Comparison of ENCODE assay signal across 15 cellular contexts in the genomic region with DNA sequence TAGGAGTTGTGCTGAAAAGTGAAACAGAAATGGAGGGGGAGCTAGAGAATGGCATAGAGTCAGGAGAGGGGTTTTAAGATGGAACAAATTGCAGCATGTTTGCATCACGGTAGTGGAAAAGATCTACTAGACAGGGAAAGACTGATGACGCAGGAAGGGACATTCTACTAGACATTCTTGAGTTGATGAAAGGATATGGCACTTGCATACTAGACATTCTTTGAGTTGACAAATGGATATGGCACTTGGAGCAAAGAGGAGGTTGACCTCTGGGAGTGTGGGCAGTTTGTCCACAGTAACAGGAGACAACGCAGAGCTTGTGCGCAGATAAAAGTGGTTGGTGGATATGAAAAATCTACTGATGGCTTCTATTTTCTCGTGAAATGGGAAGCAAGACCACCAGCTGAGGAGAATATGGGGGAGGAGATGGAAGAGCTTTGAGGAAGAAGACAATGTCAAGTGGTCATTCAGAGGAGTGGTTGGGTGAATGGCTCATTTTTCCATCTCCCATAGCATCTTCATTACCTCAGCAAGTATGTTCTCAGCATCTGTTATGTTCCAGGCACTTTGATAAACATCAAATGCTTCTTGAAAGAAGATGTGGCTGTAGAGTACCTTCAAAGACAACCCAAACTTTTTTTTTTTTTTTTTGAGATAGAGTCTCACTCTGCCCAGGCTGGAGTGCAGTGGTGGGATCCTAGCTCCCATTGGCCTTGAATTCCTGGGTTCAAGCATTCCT. TPM values are rescaled to one million over a fixed set of nuclear protein-coding genes. Genes with fewer than 3 reads are reported as not detected.
DNase-seq lines count a peak whose midpoint lies in the region; ATAC-seq and TF ChIP-seq lines count a peak whose summit lies in the region.
"Had no signal": no experiment of that assay in that cellular context is flagged by ENCODE, and none has a peak within 500 bp of the region (broad histone marks: within the 10 kb centered on the region; RNA-seq: fewer than 3 reads in every experiment).

No MANE protein-coding gene starts in this region.

- no peaks in the 10 kb centered on the region for H3K9me3 ChIP-seq in cardiac muscle cell (ENCODE audit: low read depth)
- H3K9me3 ChIP-seq: lower lobe of right lung, pancreas had no signal

- no peak overlapping the region for H3K4me3 ChIP-seq in cardiac muscle cell
- H3K4me3 ChIP-seq: lower lobe of right lung, pancreas had no signal

- no peak overlapping the region for H3K27ac ChIP-seq in cardiac muscle cell
- H3K27ac ChIP-seq: lower lobe of right lung, pancreas had no signal

- ATAC-seq in Right ventricle myocardium superior (ENCODE audit: poor library complexity): no peak
- no peak for ATAC-seq in activated naive CD8-positive, alpha-beta T cell treated with anti-CD3 and anti-CD28 coated beads, Interleukin-2, amount 50 U/mL, for 24 hours
- ATAC-seq in GM19035 (IDR thresholded peaks at IDR 0.05; ENCODE audit: unreplicated experiment): no peak
- ATAC-seq: activated CD8-positive, alpha-beta T cell treated with anti-CD3 and anti-CD28 coated beads, Interleukin-2, amount 10 ng/mL, durations not matched to agents 7 days and 5 days; lower lobe of right lung; pancreas had no signal

- no peaks in the 10 kb centered on the region for H3K9me3 Mint-ChIP-seq in activated naive CD8-positive, alpha-beta T cell treated with anti-CD3 and anti-CD28 coated beads, Interleukin-2, amount 50 U/mL, for 24 hours
- no peaks in the 10 kb centered on the region for H3K9me3 Mint-ChIP-seq in type B pancreatic cell

- peak; percentile 53 to 76 for DNase-seq in cardiac muscle cell (ENCODE audit: low read depth in 1 of 2, low spot score in 1 of 2)
- no peak for DNase-seq in Right ventricle myocardium superior
- DNase-seq in activated naive CD8-positive, alpha-beta T cell treated with anti-CD3 and anti-CD28 coated beads, Interleukin-2, amount 50 U/mL, for 24 hours: no peak
- peak; percentile 71 for DNase-seq in hepatic stellate cell (ENCODE audit: low spot score)
- DNase-seq in type B pancreatic cell (ENCODE audit: extremely low spot score, unreplicated experiment): no peak
- no peak for DNase-seq in stimulated activated CD4-positive, alpha-beta T cell treated with anti-CD3 and anti-CD28 coated beads, Interleukin-2, amount 100 ng/mL, for 48 hours
- DNase-seq in GM20000 (ENCODE audit: low spot score): no peak
- DNase-seq: activated CD8-positive, alpha-beta T cell treated with anti-CD3 and anti-CD28 coated beads, Interleukin-2, amount 10 ng/mL, durations not matched to agents 7 days and 5 days; activated effector memory CD4-positive, alpha-beta T cell treated with Interleukin-2 at 50 U/mL for 16 hours; KG1; lower lobe of right lung; pancreas; RPMI8226 had no signal

- peaks cover 9% of the 10 kb centered on the region for H3K4me1 ChIP-seq in cardiac muscle cell (ENCODE audit: low read depth)

- peaks cover 6% of the 10 kb centered on the region for H3K27me3 Mint-ChIP-seq in activated naive CD8-positive, alpha-beta T cell treated with anti-CD3 and anti-CD28 coated beads, Interleukin-2, amount 50 U/mL, for 24 hours
- no peaks in the 10 kb centered on the region for H3K27me3 Mint-ChIP-seq in type B pancreatic cell

- no peaks in the 10 kb centered on the region for H3K27me3 ChIP-seq in cardiac muscle cell
- H3K27me3 ChIP-seq: pancreas had no signal

- no peak overlapping the region for H3K4me3 Mint-ChIP-seq in activated naive CD8-positive, alpha-beta T cell treated with anti-CD3 and anti-CD28 coated beads, Interleukin-2, amount 50 U/mL, for 24 hours
- H3K4me3 Mint-ChIP-seq in type B pancreatic cell: peak overlapping the region; percentile 68
- H3K4me3 Mint-ChIP-seq: activated CD8-positive, alpha-beta T cell treated with anti-CD3 and anti-CD28 coated beads, Interleukin-2, amount 10 ng/mL, durations not matched to agents 7 days and 5 days had no signal

- no peaks in the 10 kb centered on the region for H3K36me3 ChIP-seq in cardiac muscle cell
- H3K36me3 ChIP-seq: lower lobe of right lung, pancreas had no signal

- intact Hi-C loops in Right ventricle myocardium superior (cut with DNase I): no loop called here

- H3K27ac Mint-ChIP-seq in activated naive CD8-positive, alpha-beta T cell treated with anti-CD3 and anti-CD28 coated beads, Interleukin-2, amount 50 U/mL, for 24 hours: peak overlapping the region; percentile 3
- H3K27ac Mint-ChIP-seq in type B pancreatic cell: peak overlapping the region; percentile 35
- H3K27ac Mint-ChIP-seq: activated CD8-positive, alpha-beta T cell treated with anti-CD3 and anti-CD28 coated beads, Interleukin-2, amount 10 ng/mL, durations not matched to agents 7 days and 5 days had no signal

- peaks cover 20% of the 10 kb centered on the region for H3K36me3 Mint-ChIP-seq in activated naive CD8-positive, alpha-beta T cell treated with anti-CD3 and anti-CD28 coated beads, Interleukin-2, amount 50 U/mL, for 24 hours (ENCODE audit: low read depth)
- H3K36me3 Mint-ChIP-seq in type B pancreatic cell: no peaks in the 10 kb centered on the region

- peaks cover 48% of the 10 kb centered on the region for H3K4me1 Mint-ChIP-seq in activated naive CD8-positive, alpha-beta T cell treated with anti-CD3 and anti-CD28 coated beads, Interleukin-2, amount 50 U/mL, for 24 hours
- peaks cover 20% of the 10 kb centered on the region for H3K4me1 Mint-ChIP-seq in type B pancreatic cell (ENCODE audit: unreplicated experiment)

- TF ChIP-seq CTCF in cardiac muscle cell (IDR thresholded peaks at IDR 0.05; ENCODE audit: low read depth, low read length) (no peak), type B pancreatic cell (conservative IDR thresholded peaks at IDR 0.05) (no peak), GM20000 (IDR thresholded peaks at IDR 0.05; ENCODE audit: extremely low read depth, missing control alignments) (no peak)

RNA-seq across cellular contexts. Expression of gene CTPS1, which starts 2.4 kb away (rescaled TPM):
- total RNA-seq in cardiac muscle cell (18.7 and 25.2 TPM in 2 replicates), Right ventricle myocardium superior (7.2 TPM), type B pancreatic cell (ENCODE audit: low replicate concordance) (34.3 and 60.5 TPM in 2 replicates)
- 26.0 and 38.0 TPM in 2 replicates for polyA plus RNA-seq in cardiac muscle cell

RNA-seq across cellular contexts. Expression of gene SLFNL1, which starts 44.4 kb away (rescaled TPM):
- total RNA-seq in cardiac muscle cell (1.5 and 3.0 TPM in 2 replicates), Right ventricle myocardium superior (0.22 TPM), type B pancreatic cell (ENCODE audit: low replicate concordance) (0.14 and 0.60 TPM in 2 replicates)
- polyA plus RNA-seq in cardiac muscle cell: 0.73 and 1.0 TPM in 2 replicates
- total RNA-seq: epithelial cell of proximal tubule had no signal

Comparison
In these comparisons a context has a peak if more than half of its experiments do, and no peak if none do; other contexts are left out.
1. DNase-seq: peak in cardiac muscle cell (2 of 2) and hepatic stellate cell (single experiment); none in Right ventricle myocardium superior (single experiment), activated naive CD8-positive, alpha-beta T cell treated with anti-CD3 and anti-CD28 coated beads, Interleukin-2, amount 50 U/mL, for 24 hours (single experiment), type B pancreatic cell (single experiment), stimulated activated CD4-positive, alpha-beta T cell treated with anti-CD3 and anti-CD28 coated beads, Interleukin-2, amount 100 ng/mL, for 48 hours (0 of 2) and GM20000 (single experiment).